1 cellular context compared by ENCODE assay signal in genomic region chr14:54889919-54890318, GRCh38.
TF ChIP-seq lines count a peak whose summit lies in the region.

No MANE protein-coding gene starts in this region.

TF ChIP-seq in IMR-90, 13 proteins besides CTCF, POLR2A, EP300 and RAD21:
- no peak for TF ChIP-seq SMC3 (IDR thresholded peaks at IDR 0.05; ENCODE audit: low read depth, low read length)
- no peak for TF ChIP-seq MAFK (IDR thresholded peaks at IDR 0.05; ENCODE audit: low read depth, low read length)
- no peak for TF ChIP-seq ELK1 (IDR thresholded peaks at IDR 0.05; ENCODE audit: borderline replicate concordance, low read depth, low read length)
- TF ChIP-seq RFX5 (IDR thresholded peaks at IDR 0.05; ENCODE audit: low read depth, low read length): no peak
- no peak for TF ChIP-seq CEBPB (IDR thresholded peaks at IDR 0.05; ENCODE audit: low read depth, low read length)
- TF ChIP-seq NFE2L2 (IDR thresholded peaks at IDR 0.05; ENCODE audit: low read depth, low read length): no peak
- no peak for TF ChIP-seq BHLHE40 (IDR thresholded peaks at IDR 0.05; ENCODE audit: low read depth, low read length)
- TF ChIP-seq USF2 (IDR thresholded peaks at IDR 0.05; ENCODE audit: low read depth, low read length): no peak
- no peak for TF ChIP-seq RCOR1 (IDR thresholded peaks at IDR 0.05; ENCODE audit: insufficient replicate concordance, low read length)
- TF ChIP-seq CHD1 (IDR thresholded peaks at IDR 0.05; ENCODE audit: low read depth, low read length): no peak
- no peak for TF ChIP-seq MXI1 (IDR thresholded peaks at IDR 0.05; ENCODE audit: borderline replicate concordance, low read depth, low read length)
